ENCODE assay signal across 8 cellular contexts in genomic region chr18:23377669-23378469, GRCh38.
A peak's percentile ranks its signal among the peaks of the same experiment; 100 is the strongest.
DNase-seq lines count a peak whose midpoint lies in the region; ATAC-seq, FAIRE-seq and TF ChIP-seq lines count a peak whose summit lies in the region.

No MANE protein-coding gene starts in this region.

- H3K9me3 ChIP-seq in pancreas: no peaks in the 10 kb centered on the region
- H3K9me3 ChIP-seq in BE2C: no peaks in the 10 kb centered on the region

- FAIRE-seq in bronchial epithelial cell (lab: Jason Lieb, UNC) (no peak), pancreas (lab: Jason Lieb, UNC) (no peak)

- 78 to 81% methylated on average over 4 of the region's 4 CpGs for WGBS in pancreas, 2 donors

- H3K27me3 ChIP-seq in bronchial epithelial cell (ENCODE audit: control insufficient read depth, insufficient read depth, low read length) (no peaks in the 10 kb centered on the region), pancreas (no peaks in the 10 kb centered on the region), BE2C (no peaks in the 10 kb centered on the region)

- intact Hi-C loops in pancreas (cut with DNase I): loop anchor here in 1 of 3 donors (10.0 kb wide), 1 partner anchor 243 kb away; the partner anchor contains the start of gene CABLES1

- no peak overlapping the region for H3K27ac ChIP-seq in pancreas

- DNase-seq in bronchial epithelial cell (ENCODE audit: low read depth) (peak; percentile 91), pancreas (no peak), AML-193 (lab: John Stamatoyannopoulos, UW) (no peak), DMS 273 (lab: John Stamatoyannopoulos, UW; ENCODE audit: unreplicated experiment) (no peak), BE2C (no peak)

- TF ChIP-seq CTCF in bronchial epithelial cell (IDR thresholded peaks at IDR 0.05; ENCODE audit: insufficient read depth, low read length, severe bottlenecking) (no peak), pancreas (IDR thresholded peaks at IDR 0.05) (no peak), BE2C (IDR thresholded peaks at IDR 0.05; ENCODE audit: low read depth, low read length) (no peak)

- H3K4me1 ChIP-seq in pancreas (no peaks in the 10 kb centered on the region), BE2C (no peaks in the 10 kb centered on the region)

- H3K36me3 ChIP-seq in bronchial epithelial cell (ENCODE audit: control insufficient read depth, insufficient read depth, low read length): no peaks in the 10 kb centered on the region
- H3K36me3 ChIP-seq in pancreas: no peaks in the 10 kb centered on the region
- no peaks in the 10 kb centered on the region for H3K36me3 ChIP-seq in BE2C

- ATAC-seq in GM18502 (IDR thresholded peaks at IDR 0.05; ENCODE audit: poor library complexity, unreplicated experiment): peak; percentile 68
- ATAC-seq in HG03342 (IDR thresholded peaks at IDR 0.05; ENCODE audit: unreplicated experiment): peak; percentile 65
- ATAC-seq in pancreas: peak in 3 of 4 donors; percentile 41 to 63 (median 47)
- ATAC-seq in HG03025 (IDR thresholded peaks at IDR 0.05; ENCODE audit: low FRiP score, unreplicated experiment): no peak

- H3K4me3 ChIP-seq in bronchial epithelial cell (ENCODE audit: low read depth, low read length) (no peak overlapping the region), pancreas (no peak overlapping the region), BE2C (ENCODE audit: low read depth, low read length) (no peak overlapping the region)
